Comparison of ENCODE assay signal across 8 cellular contexts in genomic region chr12:56724660-56724988, GRCh38. TPM values are rescaled to one million over a fixed set of nuclear protein-coding genes. Genes with fewer than 3 reads are reported as not detected.
DNase-seq lines count a peak whose midpoint lies in the region; ATAC-seq, FAIRE-seq and TF ChIP-seq lines count a peak whose summit lies in the region.

No MANE protein-coding gene starts in this region.

- H3K36me3 ChIP-seq in H1 (ENCODE audit: control insufficient read depth in 2 of 4, insufficient read depth in 4 of 4, low read length in 3 of 4), result peaks cover 5 to 40% (median 19%) of the 10 kb centered on the region in 4 experiments; a peak in 6 of 8 replicates
- peaks cover 3 to 32% (median 10%) of the 10 kb centered on the region in 3 experiments for H3K36me3 ChIP-seq in naive thymus-derived CD4-positive, alpha-beta T cell (ENCODE audit: control insufficient read depth in 2 of 3, insufficient read depth in 3 of 3, low read length in 3 of 3)

- 0 out of 2 replicates have a peak overlapping the region, but pooled peaks have one; percentile 72 for H2BK15ac ChIP-seq in H1 (ENCODE audit: low read length)

- H3K23ac ChIP-seq in H1 (ENCODE audit: insufficient read length), result no peak overlapping the region

- POLR2A ChIA-PET in H1 (lab: Charles Lee; ENCODE audit: partially characterized antibody), result interaction anchor here (0.9 to 52.4 kb wide), 11 partner anchors 13 to 387 kb away, joined by 3 to 1406 read pairs (median 5); partner anchors contain the start of genes ATP5F1B, BAZ2A, NACA and PRIM1
- POLR2A ChIA-PET in naive thymus-derived CD4-positive, alpha-beta T cell (lab: Charles Lee), result interaction anchor here (0.7 to 4.0 kb wide), 16 partner anchors 8 to 684 kb away, joined by 3 to 104 read pairs (median 7); partner anchors contain the start of genes ATP5F1B, PRIM1, PTGES3 and STAT6

- H4K91ac ChIP-seq in H1 (replicated peaks; ENCODE audit: insufficient read length, low read length), result peak overlapping the region; percentile 95

- no peaks in the 10 kb centered on the region for H3K9me3 ChIP-seq in H1 (ENCODE audit: insufficient read depth in 2 of 2, low read depth in 1 of 2, low read length in 1 of 2)
- no peaks in the 10 kb centered on the region for H3K9me3 ChIP-seq in naive thymus-derived CD4-positive, alpha-beta T cell (ENCODE audit: control insufficient read depth in 2 of 3, low read length in 3 of 3)

- intact Hi-C loops in naive thymus-derived CD4-positive, alpha-beta T cell (cut with micrococcal nuclease), result loop anchor here (2.0 to 10.0 kb wide), 5 partner anchors 88 to 1028 kb away; partner anchors contain the start of genes CDK4 (in 1 of the 2), DDIT3 (in 1 of the 2), MBD6 (in 1 of the 2) and NAB2 (in 1 of the 2)

- no peak for TF ChIP-seq POLR2A in H1 (IDR thresholded peaks at IDR 0.05; ENCODE audit: control extremely low read depth in 1 of 2, low read depth in 2 of 2, low read length in 2 of 2)

- H3K27me3 Mint-ChIP-seq in naive thymus-derived CD4-positive, alpha-beta T cell, result no peaks in the 10 kb centered on the region

- H3K14ac ChIP-seq in H1 (ENCODE audit: insufficient read length), result peak overlapping the region; percentile 57

- H3K4ac ChIP-seq in H1 (replicated peaks; ENCODE audit: insufficient read length, low read depth, low read length), result peak overlapping the region; percentile 10

- H3K18ac ChIP-seq in H1 (ENCODE audit: extremely low read depth, low read length), result peak overlapping the region; percentile 98

- peaks cover 18% of the 10 kb centered on the region for H3K79me1 ChIP-seq in H1 (ENCODE audit: low read depth, low read length)

- peak overlapping the region; percentile 74 to 96 for H3K4me2 ChIP-seq in H1 (ENCODE audit: insufficient read depth in 1 of 2, low read depth in 2 of 2, low read length in 2 of 2)

- peak overlapping the region; percentile 99 for H2BK5ac ChIP-seq in H1 (ENCODE audit: low read depth, low read length)

- H3K36me3 Mint-ChIP-seq in naive thymus-derived CD4-positive, alpha-beta T cell, result peaks cover 0 to 51% (median 12%) of the 10 kb centered on the region in 5 donors

- peak overlapping the region; percentile 94 to 100 (median 97) for H3K4me3 Mint-ChIP-seq in naive thymus-derived CD4-positive, alpha-beta T cell

- H3K4me1 Mint-ChIP-seq in naive thymus-derived CD4-positive, alpha-beta T cell, result peaks cover 44 to 58% (median 54%) of the 10 kb centered on the region in 7 donors

- WGBS in H1 (ENCODE audit: extremely low coverage in 1 of 2, insufficient coverage in 1 of 2, insufficient read length in 1 of 2, insufficient replicate concordance in 2 of 2, low coverage in 1 of 2, low lambda C conversion rate in 2 of 2, missing lambda C conversion rate in 1 of 2), 2 experiments, result 2% methylated on average over 9 of the region's 9 CpGs; no CpG with 5 or more reads in 1 of the 2 experiments

- H2BK12ac ChIP-seq in H1 (ENCODE audit: low read depth, low read length), result peak overlapping the region; percentile 75; the same call in 1 of the 2 replicates

- peak overlapping the region; percentile 94 to 100 (median 98) for H3K27ac Mint-ChIP-seq in naive thymus-derived CD4-positive, alpha-beta T cell

- H4K8ac ChIP-seq in H1 (ENCODE audit: extremely low read depth, insufficient read depth, low read length), result peak overlapping the region; percentile 99; the same call in 1 of the 2 replicates

- no peak for ATAC-seq in naive thymus-derived CD4-positive, alpha-beta T cell

- H3K4me1 ChIP-seq in H1 (replicated peaks in 1 of 4; ENCODE audit: control insufficient read depth in 3 of 4, insufficient read depth in 4 of 4, low read length in 3 of 4), result peaks cover 7 to 29% (median 18%) of the 10 kb centered on the region in 4 experiments; a peak in 6 of 7 replicates
- H3K4me1 ChIP-seq in naive thymus-derived CD4-positive, alpha-beta T cell (ENCODE audit: control insufficient read depth in 2 of 2, insufficient read depth in 2 of 2, low read length in 2 of 2), result peaks cover 45 to 48% of the 10 kb centered on the region in 2 donors

- H3K27me3 ChIP-seq in H1 (replicated peaks in 1 of 4; ENCODE audit: control insufficient read depth in 3 of 4, extremely low read depth in 1 of 4, insufficient read depth in 3 of 4, low read length in 3 of 4), result no peaks in the 10 kb centered on the region
- no peaks in the 10 kb centered on the region for H3K27me3 ChIP-seq in naive thymus-derived CD4-positive, alpha-beta T cell (ENCODE audit: control insufficient read depth in 2 of 2, insufficient read depth in 2 of 2, low read length in 2 of 2)

- DNase-seq in OCI-M1 (lab: John Stamatoyannopoulos, UW), result peak; percentile 50
- no peak for DNase-seq in H1 (ENCODE audit: low read depth in 1 of 2, low spot score in 2 of 2)
- no peak for DNase-seq in naive thymus-derived CD4-positive, alpha-beta T cell
- DNase-seq in HK-2 (ENCODE audit: unreplicated experiment), result no peak
- no peak for DNase-seq in MV-4-11 (lab: John Stamatoyannopoulos, UW)
- DNase-seq in GM10266 (ENCODE audit: extremely low spot score), result no peak
- DNase-seq in stimulated activated CD8-positive, alpha-beta memory T cell treated with anti-CD3 and anti-CD28 coated beads, Interleukin-4, amount 100 ng/mL, for 48 hours, result no peak

- TF ChIP-seq RAD21 in H1 (IDR thresholded peaks at IDR 0.05 in 1 of 2, conservative IDR thresholded peaks at IDR 0.05 in 1 of 2; ENCODE audit: low read depth in 2 of 2, low read length in 2 of 2), result no peak

- no peak for TF ChIP-seq EP300 in H1 (IDR thresholded peaks at IDR 0.05; ENCODE audit: borderline replicate concordance in 1 of 2, low read depth in 2 of 2, low read length in 2 of 2)

- H3K4me3 ChIP-seq in GM08714 (ENCODE audit: low read length) (peak overlapping the region; percentile 87), H1 (ENCODE audit: extremely low read depth in 1 of 4, insufficient read depth in 2 of 4, low read depth in 3 of 4, low read length in 4 of 4) (peak overlapping the region; percentile 75 to 100 (median 98))
- H3K4me3 ChIP-seq in naive thymus-derived CD4-positive, alpha-beta T cell (ENCODE audit: low read length), result peak overlapping the region; percentile 100

- peaks cover 46 to 54% of the 10 kb centered on the region in 2 experiments for H3K79me2 ChIP-seq in H1 (ENCODE audit: control insufficient read depth in 1 of 2, insufficient read depth in 2 of 2, low read length in 2 of 2)

- H3K23me2 ChIP-seq in H1 (ENCODE audit: low read depth, low read length), result no peaks in the 10 kb centered on the region; the same call in none of the 2 replicates

- peak overlapping the region; percentile 90 for H4K5ac ChIP-seq in H1 (ENCODE audit: insufficient read length, low read depth, low read length)

- peak overlapping the region; percentile 93 for H3K27ac ChIP-seq in H1 (ENCODE audit: low read depth, low read length)
- peak overlapping the region; percentile 87 for H3K27ac ChIP-seq in naive thymus-derived CD4-positive, alpha-beta T cell (ENCODE audit: low read depth, low read length)

- CTCF ChIA-PET in H1 (lab: Charles Lee; ENCODE audit: partially characterized antibody), result interaction anchor here (1.6 kb wide), 1 partner anchor 14 kb away, joined by 5 read pairs; no protein-coding TSS in a partner anchor
- CTCF ChIA-PET in naive thymus-derived CD4-positive, alpha-beta T cell (lab: Charles Lee), result interaction anchor here (0.5 to 1.7 kb wide), 4 partner anchors 36 to 457 kb away, joined by 3 to 9 read pairs (median 4); partner anchors contain the start of gene PTGES3

- no peak overlapping the region for H2BK20ac ChIP-seq in H1 (ENCODE audit: low read length)

- FAIRE-seq in H1 (lab: Jason Lieb, UNC), result no peak

- H2AK5ac ChIP-seq in H1 (ENCODE audit: low read depth, low read length), result peak overlapping the region; percentile 99; the same call in 1 of the 2 replicates

- peak overlapping the region; percentile 91 to 100 (median 99) for H3K9ac ChIP-seq in H1 (replicated peaks in 1 of 4; ENCODE audit: extremely low read depth in 1 of 4, low read depth in 3 of 4, low read length in 3 of 4)

- no peak overlapping the region for H2AFZ ChIP-seq in H1 (ENCODE audit: low read length)

- peaks cover 27 to 33% of the 10 kb centered on the region in 2 experiments for H4K20me1 ChIP-seq in H1 (replicated peaks in 1 of 2; ENCODE audit: control insufficient read depth in 1 of 2, insufficient read depth in 2 of 2, low read length in 2 of 2)

- peak overlapping the region; percentile 24 for H2BK120ac ChIP-seq in H1 (replicated peaks; ENCODE audit: low read depth, low read length)

- H3K9me3 Mint-ChIP-seq in naive thymus-derived CD4-positive, alpha-beta T cell, result no peaks in the 10 kb centered on the region

- no peak for TF ChIP-seq CTCF in H1 (IDR thresholded peaks at IDR 0.05; ENCODE audit: control extremely low read depth in 1 of 3, insufficient read depth in 1 of 3, low read depth in 1 of 3, low read length in 3 of 3)
- TF ChIP-seq CTCF in GM10266 (IDR thresholded peaks at IDR 0.05; ENCODE audit: control insufficient read depth, insufficient read depth, low read depth, missing control alignments), result no peak

- peak overlapping the region; percentile 71 for H3K56ac ChIP-seq in H1 (replicated peaks; ENCODE audit: insufficient read length, low read depth, low read length)

RNA-seq across cellular contexts. Expression of gene NACA, which starts 0.5 kb away (rescaled TPM):
- 1,027 and 1,063 TPM in 2 replicates for total RNA-seq in H1 (2021; fragmentation: NEBNext Ultra II Directional; extraction: Animal tissue kit (Norgen Biotek cat#: 25700))
- 225 and 511 TPM in 2 replicates for polyA plus RNA-seq in H1 (2011; rRNA removed)
- polyA plus RNA-seq in H1 (2011; cell fraction: cytosol; rRNA removed), result 1,076 TPM
- polyA plus RNA-seq in H1 (2011; cell fraction: nucleus; rRNA removed), result 299 TPM
- 1,882 to 2,192 TPM (median 1,951 TPM) in 4 replicates for polyA plus RNA-seq in H1 (2012, experiment 1 of 2)
- polyA plus RNA-seq in H1 (2012, experiment 2 of 2), result 616 TPM
- 1,593 TPM for polyA plus RNA-seq in H1 (2013, experiment 1 of 2)
- polyA plus RNA-seq in H1 (2013, experiment 2 of 2), result 1,694 TPM
- polyA minus RNA-seq in H1 (2011; rRNA and poly(A)+ RNA removed), result 244 and 284 TPM in 2 replicates
- 172 TPM for polyA minus RNA-seq in H1 (2011; cell fraction: cytosol; rRNA and poly(A)+ RNA removed)
- 249 TPM for polyA minus RNA-seq in H1 (2011; cell fraction: nucleus; rRNA and poly(A)+ RNA removed)
- total RNA-seq in naive thymus-derived CD4-positive, alpha-beta T cell, result 1,000 to 10,000 TPM in 4 of 5 experiments, 100 to 1,000 TPM in 1; 834 to 1,486 (median 1,355) TPM
- 1,000 to 10,000 TPM; 1,440 to 1,626 TPM for polyA plus RNA-seq in naive thymus-derived CD4-positive, alpha-beta T cell

RNA-seq across cellular contexts. Expression of gene PRIM1, which starts 27.5 kb away (rescaled TPM):
- 52.4 and 57.9 TPM in 2 replicates for total RNA-seq in H1 (2021; fragmentation: NEBNext Ultra II Directional; extraction: Animal tissue kit (Norgen Biotek cat#: 25700))
- polyA plus RNA-seq in H1 (2011; rRNA removed), result 38.6 and 61.9 TPM in 2 replicates
- polyA plus RNA-seq in H1 (2011; cell fraction: cytosol; rRNA removed), result 52.7 TPM
- polyA plus RNA-seq in H1 (2011; cell fraction: nucleus; rRNA removed), result 17.3 TPM
- polyA plus RNA-seq in H1 (2012, experiment 1 of 2), result 42.6 to 56.6 TPM (median 47.7 TPM) in 4 replicates
- 14.2 TPM for polyA plus RNA-seq in H1 (2012, experiment 2 of 2)
- polyA plus RNA-seq in H1 (2013, experiment 1 of 2), result 52.6 TPM
- 53.4 TPM for polyA plus RNA-seq in H1 (2013, experiment 2 of 2)
- polyA minus RNA-seq in H1 (2011; rRNA and poly(A)+ RNA removed), result 50.7 and 84.2 TPM in 2 replicates
- 28.2 TPM for polyA minus RNA-seq in H1 (2011; cell fraction: cytosol; rRNA and poly(A)+ RNA removed)
- polyA minus RNA-seq in H1 (2011; cell fraction: nucleus; rRNA and poly(A)+ RNA removed), result 54.4 TPM
- total RNA-seq in naive thymus-derived CD4-positive, alpha-beta T cell, result 10 to 100 TPM; 11.5 to 39.8 (median 26.2) TPM
- polyA plus RNA-seq in naive thymus-derived CD4-positive, alpha-beta T cell, result 10 to 100 TPM; 40.0 to 55.1 TPM

RNA-seq across cellular contexts. Expression of gene PTGES3, which starts 36.5 kb away (rescaled TPM):
- 453 and 464 TPM in 2 replicates for total RNA-seq in H1 (2021; fragmentation: NEBNext Ultra II Directional; extraction: Animal tissue kit (Norgen Biotek cat#: 25700))
- polyA plus RNA-seq in H1 (2011; rRNA removed), result 62.2 and 111 TPM in 2 replicates
- 114 TPM for polyA plus RNA-seq in H1 (2011; cell fraction: cytosol; rRNA removed)
- polyA plus RNA-seq in H1 (2011; cell fraction: nucleus; rRNA removed), result 72.5 TPM
- polyA plus RNA-seq in H1 (2012, experiment 1 of 2), result 209 to 368 TPM (median 231 TPM) in 4 replicates
- 91.5 TPM for polyA plus RNA-seq in H1 (2012, experiment 2 of 2)
- 399 TPM for polyA plus RNA-seq in H1 (2013, experiment 1 of 2)
- 418 TPM for polyA plus RNA-seq in H1 (2013, experiment 2 of 2)
- polyA minus RNA-seq in H1 (2011; rRNA and poly(A)+ RNA removed), result 47.3 and 67.3 TPM in 2 replicates
- 138 TPM for polyA minus RNA-seq in H1 (2011; cell fraction: cytosol; rRNA and poly(A)+ RNA removed)
- polyA minus RNA-seq in H1 (2011; cell fraction: nucleus; rRNA and poly(A)+ RNA removed), result 56.6 TPM
- total RNA-seq in naive thymus-derived CD4-positive, alpha-beta T cell, result 100 to 1,000 TPM; 111 to 229 (median 153) TPM
- polyA plus RNA-seq in naive thymus-derived CD4-positive, alpha-beta T cell, result 100 to 1,000 TPM; 221 to 289 TPM

RNA-seq across cellular contexts. Expression of gene HSD17B6, which starts 38.5 kb away (rescaled TPM):
- total RNA-seq in H1 (2021; fragmentation: NEBNext Ultra II Directional; extraction: Animal tissue kit (Norgen Biotek cat#: 25700)), result 4.2 and 4.9 TPM in 2 replicates
- 2.2 and 4.1 TPM in 2 replicates for polyA plus RNA-seq in H1 (2011; rRNA removed)
- 4.7 TPM for polyA plus RNA-seq in H1 (2011; cell fraction: cytosol; rRNA removed)
- 2.5 TPM for polyA plus RNA-seq in H1 (2011; cell fraction: nucleus; rRNA removed)
- polyA plus RNA-seq in H1 (2012, experiment 1 of 2), result 4.0 to 6.3 TPM (median 4.3 TPM) in 4 replicates
- polyA plus RNA-seq in H1 (2012, experiment 2 of 2), result 1.0 TPM
- polyA plus RNA-seq in H1 (2013, experiment 1 of 2), result 5.2 TPM
- 4.0 TPM for polyA plus RNA-seq in H1 (2013, experiment 2 of 2)
- polyA minus RNA-seq in H1 (2011; rRNA and poly(A)+ RNA removed), result 4.4 and 8.1 TPM in 2 replicates
- polyA minus RNA-seq in H1 (2011; cell fraction: cytosol; rRNA and poly(A)+ RNA removed), result 2.3 TPM
- polyA minus RNA-seq in H1 (2011; cell fraction: nucleus; rRNA and poly(A)+ RNA removed), result 2.2 TPM
- 1 to 10 TPM in 2 of 5 experiments, under 1 TPM in 3; 0.22 to 1.5 (median 0.64) TPM for total RNA-seq in naive thymus-derived CD4-positive, alpha-beta T cell
- polyA plus RNA-seq in naive thymus-derived CD4-positive, alpha-beta T cell, result 1 to 10 TPM in 1 of 2 donors, under 1 TPM in 1; 0.99 to 1.3 TPM
